Comparison of ENCODE assay signal across 22 cellular contexts in genomic region chr4:113699772-113700171, GRCh38.
DNase-seq lines count a peak whose midpoint lies in the region; ATAC-seq and TF ChIP-seq lines count a peak whose summit lies in the region.
"Had no signal": no experiment of that assay in that cellular context is flagged by ENCODE, and none has a peak within 500 bp of the region (broad histone marks: within the 10 kb centered on the region; RNA-seq: fewer than 3 reads in every experiment).

No MANE protein-coding gene starts in this region.

- peaks cover 51% of the 10 kb centered on the region for H3K4me1 ChIP-seq in psoas muscle
- peaks cover 36% of the 10 kb centered on the region for H3K4me1 ChIP-seq in osteoblast (ENCODE audit: insufficient read depth, low read length)

- H3K27me3 ChIP-seq in psoas muscle (ENCODE audit: insufficient read depth in 3 of 3, low read length in 2 of 3) (no peaks in the 10 kb centered on the region), osteoblast (ENCODE audit: insufficient read depth, low read length) (no peaks in the 10 kb centered on the region)
- H3K27me3 ChIP-seq: ascending aorta, SJCRH30 had no signal

- WGBS in psoas muscle, 3 donors = 81 to 94% (median 89%) methylated on average over 2 of the region's 2 CpGs

- H3K4me3 Mint-ChIP-seq in activated T-cell treated with anti-CD3 and anti-CD28 coated beads, Interleukin-2, amount 50 U/mL, for 72 hours = peak overlapping the region in 1 of 2 donors; percentile 33
- H3K4me3 Mint-ChIP-seq: CD4-positive, alpha-beta T cell; IgD-negative memory B cell; memory B cell; naive thymus-derived CD4-positive, alpha-beta T cell had no signal

- H3K36me3 ChIP-seq in psoas muscle (ENCODE audit: insufficient read depth in 1 of 2, low read depth in 1 of 2) (no peaks in the 10 kb centered on the region), osteoblast (ENCODE audit: insufficient read depth, low read length) (no peaks in the 10 kb centered on the region)
- H3K36me3 ChIP-seq: ascending aorta, SJCRH30 had no signal

- H3K27me3 Mint-ChIP-seq in activated T-cell treated with anti-CD3 and anti-CD28 coated beads, Interleukin-2, amount 50 U/mL, for 72 hours (ENCODE audit: low read depth) = no peaks in the 10 kb centered on the region
- H3K27me3 Mint-ChIP-seq: CD4-positive, alpha-beta T cell; IgD-negative memory B cell; memory B cell; naive thymus-derived CD4-positive, alpha-beta T cell had no signal

- no peaks in the 10 kb centered on the region for H3K9me3 Mint-ChIP-seq in activated T-cell treated with anti-CD3 and anti-CD28 coated beads, Interleukin-2, amount 50 U/mL, for 72 hours
- H3K9me3 Mint-ChIP-seq: activated T-helper 2 cell treated with anti-CD3 and anti-CD28 coated beads, Interferon-gamma antibody, Interleukin-2, Interleukin-4, amounts not matched to agents 10 μg/mL and 5 μg/mL and 100 μg/mL, durations not matched to agents 14 hours and 24 hours and 36 hours; CD4-positive, alpha-beta T cell; IgD-negative memory B cell had no signal

- peaks cover 46% of the 10 kb centered on the region for H4K20me1 ChIP-seq in osteoblast (ENCODE audit: insufficient read depth, low read length)

- no peak overlapping the region for H2AFZ ChIP-seq in osteoblast (ENCODE audit: low read length)
- H2AFZ ChIP-seq: parathyroid adenoma, PC-9 had no signal

- H3K4me3 ChIP-seq in psoas muscle (no peak overlapping the region), osteoblast (ENCODE audit: insufficient read depth, low read length) (no peak overlapping the region)
- H3K4me3 ChIP-seq: ascending aorta, PC-9, SJCRH30 had no signal

- peak overlapping the region; percentile 92 for H3K27ac Mint-ChIP-seq in activated T-cell treated with anti-CD3 and anti-CD28 coated beads, Interleukin-2, amount 50 U/mL, for 72 hours
- H3K27ac Mint-ChIP-seq: CD4-positive, alpha-beta T cell; IgD-negative memory B cell; memory B cell had no signal

- H3K79me2 ChIP-seq in osteoblast (ENCODE audit: insufficient read depth, low read length) = peaks cover 96% of the 10 kb centered on the region

- no peak for ATAC-seq in activated T-cell treated with anti-CD3 and anti-CD28 coated beads, Interleukin-2, amount 50 U/mL, for 72 hours (replicated peaks in 1 of 2)
- no peak for ATAC-seq in psoas muscle
- ATAC-seq: HCT116; naive thymus-derived CD4-positive, alpha-beta T cell had no signal

- intact Hi-C loops in psoas muscle (cut with DNase I) = no loop called here

- no peak overlapping the region for H3K4me2 ChIP-seq in osteoblast (ENCODE audit: insufficient read depth, low read length)
- H3K4me2 ChIP-seq: PC-9 had no signal

- peak overlapping the region; percentile 26 for H3K27ac ChIP-seq in psoas muscle
- H3K27ac ChIP-seq in osteoblast (ENCODE audit: low read depth, low read length) = no peak overlapping the region
- H3K27ac ChIP-seq: HL-60, parathyroid adenoma, PC-9, SJCRH30 had no signal

- peaks cover 3 to 8% of the 10 kb centered on the region in 2 donors for H3K36me3 Mint-ChIP-seq in activated T-cell treated with anti-CD3 and anti-CD28 coated beads, Interleukin-2, amount 50 U/mL, for 72 hours (ENCODE audit: insufficient read depth in 2 of 2)

- DNase-seq in activated T-cell treated with anti-CD3 and anti-CD28 coated beads, Interleukin-2, amount 50 U/mL, for 72 hours = no peak
- no peak for DNase-seq in activated T-cell treated with anti-CD3 and anti-CD28 coated beads, Interleukin-2, amount 50 U/mL, for 48 hours
- DNase-seq in LHCN-M2 (ENCODE audit: low read depth) (peak; percentile 61), dedifferentiated amniotic fluid mesenchymal stem cell (ENCODE audit: extremely low spot score) (peak; percentile 16), psoas muscle (no peak), GDM1 (lab: John Stamatoyannopoulos, UW) (no peak), osteoblast (ENCODE audit: insufficient read length, low spot score, missing footprints) (no peak), globus pallidus (ENCODE audit: low spot score) (no peak)
- DNase-seq: activated CD8-positive, alpha-beta memory T cell treated with anti-CD3 and anti-CD28 coated beads for 24 hours; CD4-positive, alpha-beta T cell; foreskin melanocyte; naive thymus-derived CD4-positive, alpha-beta T cell; NCI-H1694; PC-9; SJCRH30 had no signal

- TF ChIP-seq CTCF in psoas muscle (IDR thresholded peaks at IDR 0.05) (no peak), osteoblast (IDR thresholded peaks at IDR 0.05; ENCODE audit: extremely low read depth, low read depth, low read length) (no peak)

- H3K9me3 ChIP-seq in psoas muscle (no peaks in the 10 kb centered on the region), osteoblast (ENCODE audit: low read depth, low read length) (no peaks in the 10 kb centered on the region)
- H3K9me3 ChIP-seq: ascending aorta, SJCRH30 had no signal

- H3K4me1 Mint-ChIP-seq in activated T-cell treated with anti-CD3 and anti-CD28 coated beads, Interleukin-2, amount 50 U/mL, for 72 hours (ENCODE audit: low read depth) = peaks cover 42% of the 10 kb centered on the region

Comparison
In these comparisons a context has a peak if more than half of its experiments do, and no peak if none do; other contexts are left out.
1. DNase-seq: peak in LHCN-M2 (single experiment) and dedifferentiated amniotic fluid mesenchymal stem cell (single experiment); none in activated T-cell treated with anti-CD3 and anti-CD28 coated beads, Interleukin-2, amount 50 U/mL, for 72 hours (0 of 2), activated T-cell treated with anti-CD3 and anti-CD28 coated beads, Interleukin-2, amount 50 U/mL, for 48 hours (0 of 2), psoas muscle (0 of 2), GDM1 (single experiment), osteoblast (single experiment) and globus pallidus (single experiment).